Comparison of ENCODE assay signal across 34 cellular contexts in genomic region chr9:23777328-23777727, GRCh38. TPM values are rescaled to one million over a fixed set of nuclear protein-coding genes. Genes with fewer than 3 reads are reported as not detected.
"Had no signal": no experiment of that assay in that cellular context is flagged by ENCODE, and none has a peak within 500 bp of the region (broad histone marks: within the 10 kb centered on the region; RNA-seq: fewer than 3 reads in every experiment).

No MANE protein-coding gene starts in this region.

- H3K4me2 ChIP-seq: SK-N-SH had no signal

- H3K4me1 Mint-ChIP-seq: activated B cell treated with CpG ODN at 0.5 μM for 24 hours; activated naive CD4-positive, alpha-beta T cell treated with anti-CD3 and anti-CD28 coated beads, Interleukin-2, amount 10 ng/mL, durations not matched to agents 7 days and 5 days; activated naive CD8-positive, alpha-beta T cell treated with anti-CD3 and anti-CD28 coated beads for 36 hours had no signal

- H3K9ac ChIP-seq: SK-N-SH had no signal

- H3K4me1 ChIP-seq: ascending aorta, Peyer's patch, SJSA1 had no signal

- H3K9me3 ChIP-seq: ascending aorta, MG63, Peyer's patch, SJSA1, SK-N-SH had no signal

- H3K27ac Mint-ChIP-seq: activated B cell treated with CpG ODN at 0.5 μM for 24 hours; activated CD4-positive, alpha-beta memory T cell treated with anti-CD3 and anti-CD28 coated beads for 36 hours; activated naive CD4-positive, alpha-beta T cell treated with anti-CD3 and anti-CD28 coated beads, Interleukin-2, amount 10 ng/mL, durations not matched to agents 7 days and 5 days; activated naive CD8-positive, alpha-beta T cell treated with anti-CD3 and anti-CD28 coated beads for 36 hours; T-helper 1 cell treated with Interleukin-12 subunit alpha and Interleukin-12 subunit beta and Interleukin-4 antibody, amounts not matched to agents 30 μg/mL and 1 μg/mL, for 36 hours; T-helper 2 cell treated with Interferon-gamma antibody and Interleukin-4, amounts not matched to agents 5 μg/mL and 100 μg/mL, for 36 hours had no signal

- H3K27ac ChIP-seq: ascending aorta, cardiac muscle cell, Peyer's patch, SJSA1 had no signal

- H3K27me3 Mint-ChIP-seq: activated B cell treated with CpG ODN at 0.5 μM for 24 hours; activated CD4-positive, alpha-beta memory T cell treated with anti-CD3 and anti-CD28 coated beads for 36 hours; activated naive CD4-positive, alpha-beta T cell treated with anti-CD3 and anti-CD28 coated beads, Interleukin-2, amount 10 ng/mL, durations not matched to agents 7 days and 5 days; activated naive CD8-positive, alpha-beta T cell treated with anti-CD3 and anti-CD28 coated beads for 36 hours had no signal

- H3K4me3 Mint-ChIP-seq: activated B cell treated with CpG ODN at 0.5 μM for 24 hours; activated CD4-positive, alpha-beta memory T cell treated with anti-CD3 and anti-CD28 coated beads for 36 hours; activated naive CD4-positive, alpha-beta T cell treated with anti-CD3 and anti-CD28 coated beads, Interleukin-2, amount 10 ng/mL, durations not matched to agents 7 days and 5 days; activated naive CD8-positive, alpha-beta T cell treated with anti-CD3 and anti-CD28 coated beads for 36 hours; T-helper 1 cell treated with Interleukin-12 subunit alpha and Interleukin-12 subunit beta and Interleukin-4 antibody, amounts not matched to agents 30 μg/mL and 1 μg/mL, for 36 hours; T-helper 2 cell treated with Interferon-gamma antibody and Interleukin-4, amounts not matched to agents 5 μg/mL and 100 μg/mL, for 36 hours had no signal

- H3K36me3 ChIP-seq: ascending aorta, cardiac muscle cell, MG63, Peyer's patch, SJSA1 had no signal

- ATAC-seq: PC-3 had no signal

- H3K9me2 ChIP-seq: SK-N-SH had no signal

- H3K36me3 Mint-ChIP-seq: activated CD4-positive, alpha-beta memory T cell treated with anti-CD3 and anti-CD28 coated beads for 36 hours; activated naive CD4-positive, alpha-beta T cell treated with anti-CD3 and anti-CD28 coated beads, Interleukin-2, amount 10 ng/mL, durations not matched to agents 7 days and 5 days; activated naive CD8-positive, alpha-beta T cell treated with anti-CD3 and anti-CD28 coated beads for 36 hours had no signal

- H3K4me3 ChIP-seq: ascending aorta, cardiac muscle cell, MG63, Peyer's patch, SJSA1 had no signal

- DNase-seq: activated B cell treated with CpG ODN at 0.5 μM for 24 hours; activated CD4-positive, alpha-beta memory T cell treated with anti-CD3 and anti-CD28 coated beads for 36 hours; activated CD4-positive, alpha-beta T cell treated with anti-CD3 and anti-CD28 coated beads for 4 hours; activated CD4-positive, alpha-beta T cell treated with anti-CD3 and anti-CD28 coated beads, Interleukin-2, amount 50 U/mL, for 1 hour; activated CD4-positive, CD25-positive, alpha-beta regulatory T cell treated with anti-CD3 and anti-CD28 coated beads, Interleukin-2, amount 50 U/mL, for 72 hours; activated CD8-positive, alpha-beta memory T cell treated with anti-CD3 and anti-CD28 coated beads, Interleukin-2, amount 50 U/mL, for 4 hours; activated effector memory CD4-positive, alpha-beta T cell treated with Interleukin-2 at 50 U/mL for 16 hours; activated naive CD4-positive, alpha-beta T cell treated with anti-CD3 and anti-CD28 coated beads, Interleukin-2, amount 10 ng/mL, durations not matched to agents 7 days and 5 days; activated naive CD8-positive, alpha-beta T cell treated with anti-CD3 and anti-CD28 coated beads for 36 hours; activated T-cell treated with anti-CD3 and anti-CD28 coated beads, Interleukin-2, amount 50 U/mL, for 48 hours; amniotic stem cell; Kasumi-1; KG1; MG63; NCI-H1092; NCI-H1436 treated with DMSO at 0.1 percent for 48 hours; NCI-H187; NCI-H2029 treated with DMSO at 0.1 percent for 48 hours; NCI-H2107; NCI-H2171; NCI-H510A; NCI-H526; NCI-H748 treated with DMSO at 0.1 percent for 48 hours; NK-92 treated with Interleukin-12 subunit alpha and Interleukin-12 subunit beta, amount 100 ng/mL, for 24 hours; PC-3; Peyer's patch; RPMI8226; SHP77 treated with DMSO at 0.1 percent for 48 hours; SK-N-SH had no signal

- H3K27me3 ChIP-seq: ascending aorta, cardiac muscle cell, MG63, Peyer's patch, SJSA1 had no signal

RNA-seq across cellular contexts. Expression of gene ELAVL2, which starts 48.7 kb away (rescaled TPM):
- total RNA-seq: activated B cell treated with CpG ODN at 0.5 μM for 24 hours; activated CD4-positive, alpha-beta memory T cell treated with anti-CD3 and anti-CD28 coated beads for 36 hours; activated naive CD8-positive, alpha-beta T cell treated with anti-CD3 and anti-CD28 coated beads for 36 hours; ascending aorta; Peyer's patch had no signal
